ENCODE assay signal across 11 cellular contexts in the genomic region with DNA sequence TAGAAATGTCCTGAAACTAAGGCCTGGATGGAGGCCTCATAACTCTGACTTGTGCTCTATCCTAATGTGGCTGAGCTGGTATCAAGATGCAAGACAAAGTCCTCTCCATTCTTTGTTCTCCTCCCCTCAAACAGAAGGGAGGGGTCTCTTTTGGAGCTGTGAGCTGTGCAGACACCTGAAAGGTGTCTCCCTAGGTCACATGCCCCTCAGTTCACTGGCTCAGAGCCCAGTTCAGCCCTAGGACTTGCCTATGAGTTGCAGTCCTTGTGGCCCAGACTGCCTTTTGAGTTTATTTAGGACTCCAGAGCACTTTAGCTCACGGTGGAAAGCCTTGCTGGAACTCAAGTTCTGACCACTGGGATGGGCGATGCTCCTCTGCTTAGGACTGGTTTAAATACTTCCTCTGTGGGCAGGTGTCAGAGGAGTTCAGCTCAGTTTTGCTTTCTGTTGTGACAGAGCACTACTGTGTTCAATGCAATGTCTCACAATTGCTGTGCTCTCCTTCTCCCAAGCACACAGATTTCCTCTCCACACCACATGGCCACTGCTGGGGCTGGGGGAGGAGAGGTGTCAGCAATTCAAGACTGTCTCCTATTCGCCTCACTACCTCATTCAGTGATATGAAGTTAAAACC.
A peak's percentile ranks its signal among the peaks of the same experiment; 100 is the strongest.
DNase-seq lines count a peak whose midpoint lies in the region; ATAC-seq, FAIRE-seq and TF ChIP-seq lines count a peak whose summit lies in the region.
"Had no signal": no experiment of that assay in that cellular context is flagged by ENCODE, and none has a peak within 500 bp of the region (broad histone marks: within the 10 kb centered on the region; RNA-seq: fewer than 3 reads in every experiment).

No MANE protein-coding gene starts in this region.

- no peak overlapping the region for H3K27ac Mint-ChIP-seq in glutamatergic neuron (ENCODE audit: unreplicated experiment)
- no peak overlapping the region for H3K27ac Mint-ChIP-seq in CD14-positive monocyte

- H3K36me3 Mint-ChIP-seq in glutamatergic neuron (ENCODE audit: unreplicated experiment) (no peaks in the 10 kb centered on the region), CD14-positive monocyte (no peaks in the 10 kb centered on the region)

- intact Hi-C loops in CD14-positive monocyte (cut with micrococcal nuclease) = no loop called here

- ATAC-seq in GM19468 (IDR thresholded peaks at IDR 0.05; ENCODE audit: extremely low read depth, unreplicated experiment) (peak; percentile 74), HG02938 (IDR thresholded peaks at IDR 0.05; ENCODE audit: unreplicated experiment) (peak; percentile 94), HG03571 (IDR thresholded peaks at IDR 0.05; ENCODE audit: unreplicated experiment) (peak; percentile 99)
- ATAC-seq: pancreas had no signal

- H3K4me1 Mint-ChIP-seq in glutamatergic neuron (ENCODE audit: low read depth, unreplicated experiment) = no peaks in the 10 kb centered on the region
- no peaks in the 10 kb centered on the region for H3K4me1 Mint-ChIP-seq in CD14-positive monocyte

- no peak for DNase-seq in GM18507 (ENCODE audit: extremely low spot score, insufficient read length, low read depth)
- DNase-seq in H4 (ENCODE audit: low spot score) = no peak
- DNase-seq in NCI-H1930 (lab: John Stamatoyannopoulos, UW) = no peak
- DNase-seq in glutamatergic neuron = no peak
- no peak for DNase-seq in CD14-positive monocyte (ENCODE audit: low spot score)
- DNase-seq: NCI-H187; pancreas; stimulated activated CD4-positive, alpha-beta T cell treated with anti-CD3 and anti-CD28 coated beads, Interleukin-4, amount 100 ng/mL, for 4 hours had no signal

- peak; percentile 97 for FAIRE-seq in GM18507 (lab: Jason Lieb, UNC)
- FAIRE-seq: pancreas had no signal

- H3K4me3 Mint-ChIP-seq in glutamatergic neuron (ENCODE audit: unreplicated experiment) (no peak overlapping the region), CD14-positive monocyte (no peak overlapping the region)

- no peak for TF ChIP-seq CTCF in glutamatergic neuron (IDR thresholded peaks at IDR 0.05; ENCODE audit: partially characterized antibody, unreplicated experiment)
- TF ChIP-seq CTCF in CD14-positive monocyte (IDR thresholded peaks at IDR 0.05) = no peak

- H3K9me3 Mint-ChIP-seq in glutamatergic neuron (ENCODE audit: unreplicated experiment) (peaks cover 3% of the 10 kb centered on the region), CD14-positive monocyte (peaks cover 2 to 8% (median 2%) of the 10 kb centered on the region in 7 donors)

- H3K27me3 Mint-ChIP-seq in glutamatergic neuron (ENCODE audit: unreplicated experiment) = peaks cover 2% of the 10 kb centered on the region
- H3K27me3 Mint-ChIP-seq in CD14-positive monocyte (ENCODE audit: low read depth in 3 of 3) = peaks cover 2 to 7% (median 5%) of the 10 kb centered on the region in 3 donors
